8 cellular contexts compared by ENCODE assay signal in the genomic region with DNA sequence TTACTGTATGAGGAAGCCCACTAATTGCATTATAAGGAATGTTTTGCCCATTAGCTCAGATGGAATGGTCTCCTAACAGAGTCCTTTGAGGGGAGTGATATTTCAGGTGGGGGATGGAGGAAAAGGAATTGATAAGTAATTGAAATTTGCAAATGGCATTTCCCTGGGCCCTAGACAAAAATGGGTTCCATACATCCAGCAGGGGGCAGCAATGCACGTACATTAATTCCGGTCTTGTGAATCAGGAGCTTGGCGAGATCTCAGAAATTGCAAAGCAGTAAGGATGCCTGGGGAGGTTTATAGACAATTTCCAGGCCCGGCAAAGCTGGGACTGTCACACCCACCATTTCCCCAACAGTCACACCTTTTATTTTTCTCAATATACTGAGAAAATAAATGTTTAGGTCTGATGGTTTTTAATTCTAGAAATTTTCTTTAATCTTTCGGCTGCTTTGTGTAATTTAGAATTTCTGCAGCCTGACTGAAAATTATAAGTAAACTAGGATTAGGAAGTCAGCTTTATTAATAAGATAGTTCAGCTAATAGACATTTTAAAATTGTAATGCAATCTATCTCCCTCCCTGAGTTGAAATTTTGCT.
DNase-seq lines count a peak whose midpoint lies in the region; ATAC-seq, FAIRE-seq and TF ChIP-seq lines count a peak whose summit lies in the region.

No MANE protein-coding gene starts in this region.

- no peaks in the 10 kb centered on the region for H3K36me3 ChIP-seq in GM12878 (ENCODE audit: control insufficient read depth in 2 of 2, insufficient read depth in 2 of 2, low read length in 1 of 2)

- no peak overlapping the region for H3K27ac ChIP-seq in GM12878 (ENCODE audit: control insufficient read depth, insufficient read depth)

- H3K9ac ChIP-seq in GM12878 (ENCODE audit: control insufficient read depth, insufficient read depth, low read length), result no peak overlapping the region

- H3K4me2 ChIP-seq in GM12878 (ENCODE audit: control insufficient read depth, insufficient read depth), result no peak overlapping the region

- TF ChIP-seq RAD21 in GM12878 (IDR thresholded peaks at IDR 0.05; ENCODE audit: insufficient read depth, low read depth, low read length), result peak; percentile 71

- peak; percentile 78 for ATAC-seq in GM12878
- no peak for ATAC-seq in HG02571 (IDR thresholded peaks at IDR 0.05; ENCODE audit: unreplicated experiment)

- no peaks in the 10 kb centered on the region; the same call in 2 of the 3 replicates for H3K9me3 ChIP-seq in GM12878 (replicated peaks; ENCODE audit: control insufficient read depth, insufficient read depth, low read length)

- CTCF ChIA-PET in GM12878 (lab: Yijun Ruan, JAX), result interaction anchor here (0.5 to 2.9 kb wide), 39 partner anchors 9 to 1297 kb away, joined by 3 to 54 read pairs (median 4); no protein-coding TSS in a partner anchor

- H2AFZ ChIP-seq in GM12878 (ENCODE audit: control insufficient read depth, low read depth, low read length), result no peak overlapping the region

- SMC1A ChIA-PET in GM12878 (lab: Charles Lee; ENCODE audit: uncharacterized antibody, unreplicated experiment), result interaction anchor here (0.5 to 5.3 kb wide), 23 partner anchors 9 to 1327 kb away, joined by 3 to 67 read pairs (median 3); no protein-coding TSS in a partner anchor

- TF ChIP-seq POLR2A in GM12878 (IDR thresholded peaks at IDR 0.05; ENCODE audit: low read depth, low read length), result no peak

- BruUV-seq in GM12878 (replicated peaks; lab: Mats Ljungman, UMichigan), result no TSS peak

- DNase-seq in 8988T (peak; percentile 26), GM12865 (ENCODE audit: low read depth) (peak; percentile 75), RCC 7860 (ENCODE audit: low spot score) (peak; percentile 46), GM12878 (ENCODE audit: low read depth, low spot score) (peak; percentile 8), iPS-NIHi11 (ENCODE audit: low spot score) (peak; percentile 67)
- DNase-seq in Jurkat, Clone E6-1 (ENCODE audit: low read depth, low spot score), result peak; percentile 57
- peak; percentile 69 for DNase-seq in stimulated activated CD4-positive, alpha-beta T cell treated with anti-CD3 and anti-CD28 coated beads, Interleukin-15, amount 100 ng/mL, for 24 hours

- H3K4me3 ChIP-seq in GM12865 (ENCODE audit: low read depth, low read length) (no peak overlapping the region), GM12878 (no peak overlapping the region)
- H3K4me3 ChIP-seq in Jurkat, Clone E6-1 (ENCODE audit: low read length), result no peak overlapping the region

- RAD21 ChIA-PET in GM12878 (lab: Charles Lee; ENCODE audit: unreplicated experiment), result interaction anchor here (0.6 to 5.0 kb wide), 18 partner anchors 128 to 1297 kb away, joined by 3 to 48 read pairs (median 3); no protein-coding TSS in a partner anchor

- H3K4me1 ChIP-seq in GM12878 (ENCODE audit: control insufficient read depth, insufficient read depth, low read length), result no peaks in the 10 kb centered on the region

- 20% methylated on average over 5 of the region's 5 CpGs for WGBS in GM12878 (ENCODE audit: insufficient coverage, insufficient replicate concordance, low lambda C conversion rate, missing lambda C conversion rate)

- TF ChIP-seq CTCF in GM12865 (IDR thresholded peaks at IDR 0.05; ENCODE audit: insufficient read depth, low read depth, low read length, missing control alignments), result peak; percentile 61
- peak; percentile 51 to 69 (median 60); a peak in 5 of 6 replicates for TF ChIP-seq CTCF in GM12878 (IDR thresholded peaks at IDR 0.05 in 2 of 3, conservative IDR thresholded peaks at IDR 0.05 in 1 of 3; ENCODE audit: control insufficient read depth in 2 of 3, extremely low read depth in 1 of 3, insufficient read depth in 1 of 3, low read depth in 3 of 3, low read length in 3 of 3)

- intact Hi-C loops in GM12878 (cut with micrococcal nuclease; ENCODE audit: unreplicated experiment), result loop anchor here (1.0 to 5.0 kb wide), 5 partner anchors 278 to 1297 kb away; no protein-coding TSS in a partner anchor

- H3K79me2 ChIP-seq in GM12878 (ENCODE audit: control insufficient read depth, insufficient read depth, low read length), result no peaks in the 10 kb centered on the region

- in situ Hi-C loops in GM12878 (cut with MboI), result loop anchor here (5.0 to 25.0 kb wide), 3 partner anchors 625 to 1295 kb away; a partner anchor contains a TSS

- POLR2A ChIA-PET in GM12878 (lab: Charles Lee), result no interaction called here

- no peak for TF ChIP-seq EP300 in GM12878 (IDR thresholded peaks at IDR 0.05; ENCODE audit: borderline replicate concordance in 1 of 2, control insufficient read depth in 1 of 2, low read depth in 2 of 2, low read length in 2 of 2)

- peak; percentile 28 for FAIRE-seq in RCC 7860 (lab: Jason Lieb, UNC)
- FAIRE-seq in GM12878 (lab: Jason Lieb, UNC), result peak; percentile 18

- H4K20me1 ChIP-seq in GM12878 (ENCODE audit: control insufficient read depth, insufficient read depth), result no peaks in the 10 kb centered on the region

- H3K27me3 ChIP-seq in GM12878 (replicated peaks in 1 of 2; ENCODE audit: control insufficient read depth in 2 of 2, insufficient read depth in 2 of 2, low read length in 1 of 2), result no peaks in the 10 kb centered on the region

TF ChIP-seq in GM12878, 131 proteins besides CTCF, POLR2A, EP300 and RAD21:
- TF ChIP-seq, protein P1, sequence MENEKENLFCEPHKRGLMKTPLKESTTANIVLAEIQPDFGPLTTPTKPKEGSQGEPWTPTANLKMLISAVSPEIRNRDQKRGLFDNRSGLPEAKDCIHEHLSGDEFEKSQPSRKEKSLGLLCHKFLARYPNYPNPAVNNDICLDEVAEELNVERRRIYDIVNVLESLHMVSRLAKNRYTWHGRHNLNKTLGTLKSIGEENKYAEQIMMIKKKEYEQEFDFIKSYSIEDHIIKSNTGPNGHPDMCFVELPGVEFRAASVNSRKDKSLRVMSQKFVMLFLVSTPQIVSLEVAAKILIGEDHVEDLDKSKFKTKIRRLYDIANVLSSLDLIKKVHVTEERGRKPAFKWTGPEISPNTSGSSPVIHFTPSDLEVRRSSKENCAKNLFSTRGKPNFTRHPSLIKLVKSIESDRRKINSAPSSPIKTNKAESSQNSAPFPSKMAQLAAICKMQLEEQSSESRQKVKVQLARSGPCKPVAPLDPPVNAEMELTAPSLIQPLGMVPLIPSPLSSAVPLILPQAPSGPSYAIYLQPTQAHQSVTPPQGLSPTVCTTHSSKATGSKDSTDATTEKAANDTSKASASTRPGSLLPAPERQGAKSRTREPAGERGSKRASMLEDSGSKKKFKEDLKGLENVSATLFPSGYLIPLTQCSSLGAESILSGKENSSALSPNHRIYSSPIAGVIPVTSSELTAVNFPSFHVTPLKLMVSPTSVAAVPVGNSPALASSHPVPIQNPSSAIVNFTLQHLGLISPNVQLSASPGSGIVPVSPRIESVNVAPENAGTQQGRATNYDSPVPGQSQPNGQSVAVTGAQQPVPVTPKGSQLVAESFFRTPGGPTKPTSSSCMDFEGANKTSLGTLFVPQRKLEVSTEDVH (IDR thresholded peaks at IDR 0.05; ENCODE audit: low read depth, partially characterized antibody), result no peak
- TF ChIP-seq YY1 (IDR thresholded peaks at IDR 0.05; ENCODE audit: low read depth, low read length) (peak; percentile 22; the same call in 1 of the 2 replicates), ZNF207 (IDR thresholded peaks at IDR 0.05; ENCODE audit: borderline replicate concordance) (no peak), SMC3 (IDR thresholded peaks at IDR 0.05; ENCODE audit: borderline replicate concordance, low read length) (peak; percentile 83)

Comparison
In these comparisons a context has a peak if more than half of its experiments do, and no peak if none do; other contexts are left out.
1. DNase-seq: peak in every context shown above with its lines; median percentile 75 in GM12865; 69 in stimulated activated CD4-positive, alpha-beta T cell treated with anti-CD3 and anti-CD28 coated beads, Interleukin-15, amount 100 ng/mL, for 24 hours; 67 in iPS-NIHi11; 57 in Jurkat, Clone E6-1; 46 in RCC 7860; 26 in 8988T; 8 in GM12878.